Comparison of ENCODE assay signal across 9 cellular contexts in the genomic region with DNA sequence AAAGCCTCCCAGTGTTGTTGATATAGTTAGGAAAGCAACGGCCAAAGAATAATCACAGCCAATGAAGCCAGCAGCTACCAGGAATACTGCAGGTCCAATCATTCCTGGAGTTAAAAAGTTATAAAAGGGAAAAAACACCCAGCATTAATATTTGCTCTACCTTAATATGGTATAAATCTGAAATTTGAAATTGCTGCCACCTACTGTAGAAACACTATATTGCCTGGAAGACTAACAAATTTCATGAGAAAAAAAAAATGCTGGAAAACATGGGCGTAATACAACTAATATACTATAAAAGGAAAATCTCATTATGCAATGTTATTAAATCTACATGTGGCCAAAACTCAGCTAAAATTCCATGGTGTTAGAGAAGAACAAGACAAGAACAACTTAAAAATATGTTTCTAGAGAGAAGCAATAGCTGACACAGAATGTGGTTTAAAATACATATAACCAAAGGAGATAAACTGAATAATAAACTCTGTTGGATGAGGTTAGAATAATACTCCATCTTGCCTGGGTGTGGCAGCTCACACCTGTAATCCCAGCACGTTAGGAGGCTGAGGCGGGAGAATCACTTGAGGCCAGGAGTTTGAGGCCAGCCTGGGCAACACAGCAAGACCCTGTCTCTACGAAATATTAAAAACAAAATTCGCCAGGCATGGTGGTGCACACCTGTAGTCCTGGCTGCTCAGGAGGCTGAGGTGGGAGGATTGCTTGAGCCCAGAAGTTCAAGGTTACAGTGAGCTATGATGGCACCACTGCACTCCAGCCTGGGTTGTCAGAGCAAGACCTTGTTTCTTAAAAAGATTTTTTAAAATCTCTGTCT. TPM values are rescaled to one million over a fixed set of nuclear protein-coding genes. Genes with fewer than 3 reads are reported as not detected.
DNase-seq lines count a peak whose midpoint lies in the region; ATAC-seq and TF ChIP-seq lines count a peak whose summit lies in the region.
"Had no signal": no experiment of that assay in that cellular context is flagged by ENCODE, and none has a peak within 500 bp of the region (broad histone marks: within the 10 kb centered on the region; RNA-seq: fewer than 3 reads in every experiment).

No MANE protein-coding gene starts in this region.

- peaks cover 5% of the 10 kb centered on the region for H3K4me1 Mint-ChIP-seq in activated T-helper 17 cell treated with anti-CD3 and anti-CD28 coated beads, Interleukin-2, amount 50 U/mL, for 72 hours

- TF ChIP-seq POLR2A in gastrocnemius medialis (IDR thresholded peaks at IDR 0.05): no peak

- H3K4me1 ChIP-seq in gastrocnemius medialis: no peaks in the 10 kb centered on the region

- H3K27ac Mint-ChIP-seq in activated T-helper 17 cell treated with anti-CD3 and anti-CD28 coated beads, Interleukin-2, amount 50 U/mL, for 72 hours: peak overlapping the region; percentile 42
- H3K27ac Mint-ChIP-seq: activated naive CD4-positive, alpha-beta T cell treated with anti-CD3 and anti-CD28 coated beads, Interleukin-2, amount 50 U/mL, for 72 hours had no signal

- ATAC-seq in activated T-helper 17 cell treated with anti-CD3 and anti-CD28 coated beads, Interleukin-2, amount 50 U/mL, for 72 hours (replicated peaks): no peak
- peak; percentile 47 for ATAC-seq in left ventricle myocardium superior
- peak in 1 of 2 donors; percentile 49 for ATAC-seq in gastrocnemius medialis
- ATAC-seq in HG02763 (IDR thresholded peaks at IDR 0.05; ENCODE audit: unreplicated experiment): no peak

- intact Hi-C loops in left ventricle myocardium superior (cut with micrococcal nuclease) (loop anchor here (5.0 kb wide), 1 partner anchor 93 kb away; no protein-coding TSS in a partner anchor), gastrocnemius medialis (cut with DNase I; ENCODE audit: low total_unique reads) (loop anchor here (1.0 kb wide), 1 partner anchor 95 kb away; no protein-coding TSS in a partner anchor)

- H3K36me3 ChIP-seq in gastrocnemius medialis: peaks cover 0 to 66% of the 10 kb centered on the region in 2 donors

- H3K27me3 ChIP-seq in gastrocnemius medialis: no peaks in the 10 kb centered on the region

- H3K4me3 Mint-ChIP-seq in activated T-helper 17 cell treated with anti-CD3 and anti-CD28 coated beads, Interleukin-2, amount 50 U/mL, for 72 hours: no peak overlapping the region

- H3K9me3 Mint-ChIP-seq in activated T-helper 17 cell treated with anti-CD3 and anti-CD28 coated beads, Interleukin-2, amount 50 U/mL, for 72 hours: no peaks in the 10 kb centered on the region
- H3K9me3 Mint-ChIP-seq: activated naive CD4-positive, alpha-beta T cell treated with anti-CD3 and anti-CD28 coated beads, Interleukin-2, amount 50 U/mL, for 72 hours had no signal

- H3K4me3 ChIP-seq in gastrocnemius medialis: no peak overlapping the region

- in situ Hi-C loops in gastrocnemius medialis (cut with MboI; ENCODE audit: low sequenced_read_pairs in 4 of 4): loop anchor here in 2 of 4 donors (5.0 to 10.0 kb wide), 2 partner anchors 96 to 98 kb away; no protein-coding TSS in a partner anchor

- H3K27ac ChIP-seq in gastrocnemius medialis: no peak overlapping the region

- DNase-seq in SIG-M5 treated with dmso at 0.1 percent for 504 hours (lab: John Stamatoyannopoulos, UW; ENCODE audit: unreplicated experiment) (peak; percentile 41), SIG-M5 (lab: John Stamatoyannopoulos, UW) (no peak), M059J (ENCODE audit: low read depth) (peak; percentile 62), left ventricle myocardium superior (no peak), gastrocnemius medialis (no peak), NCI-H128 (lab: John Stamatoyannopoulos, UW; ENCODE audit: unreplicated experiment) (no peak)

- H3K9me3 ChIP-seq in gastrocnemius medialis: no peaks in the 10 kb centered on the region

- peak in 4 of 5 experiments; percentile 37 to 64 (median 54) for TF ChIP-seq CTCF in gastrocnemius medialis (IDR thresholded peaks at IDR 0.05 in 4 of 5, conservative IDR thresholded peaks at IDR 0.05 in 1 of 5)

- no peaks in the 10 kb centered on the region for H3K27me3 Mint-ChIP-seq in activated T-helper 17 cell treated with anti-CD3 and anti-CD28 coated beads, Interleukin-2, amount 50 U/mL, for 72 hours

- peaks cover 67% of the 10 kb centered on the region for H3K36me3 Mint-ChIP-seq in activated T-helper 17 cell treated with anti-CD3 and anti-CD28 coated beads, Interleukin-2, amount 50 U/mL, for 72 hours (ENCODE audit: low read depth)
- H3K36me3 Mint-ChIP-seq: activated naive CD4-positive, alpha-beta T cell treated with anti-CD3 and anti-CD28 coated beads, Interleukin-2, amount 50 U/mL, for 72 hours had no signal

RNA-seq across cellular contexts. Expression of a gene that starts 43.1 kb away (rescaled TPM):
- 13.2 and 16.4 TPM in 2 replicates for total RNA-seq in M059J (2014; rRNA removed; shearing (Covaris generic))
- 1 to 10 TPM; 4.8 to 6.4 TPM for total RNA-seq in activated T-helper 17 cell treated with anti-CD3 and anti-CD28 coated beads, Interleukin-2, amount 50 U/mL, for 72 hours
- total RNA-seq in left ventricle myocardium superior (4.9 TPM), gastrocnemius medialis (10 to 100 TPM in 1 of 4 donors, 1 to 10 TPM in 3; 2.6 to 11.5 (median 5.4) TPM)

Comparison
In these comparisons a context has a peak if more than half of its experiments do, and no peak if none do; other contexts are left out.
1. DNase-seq: peak in SIG-M5 treated with dmso at 0.1 percent for 504 hours (single experiment) and M059J (single experiment); none in SIG-M5 (single experiment), left ventricle myocardium superior (single experiment), gastrocnemius medialis (0 of 2) and NCI-H128 (single experiment).